29 cellular contexts compared by ENCODE assay signal in the genomic region with DNA sequence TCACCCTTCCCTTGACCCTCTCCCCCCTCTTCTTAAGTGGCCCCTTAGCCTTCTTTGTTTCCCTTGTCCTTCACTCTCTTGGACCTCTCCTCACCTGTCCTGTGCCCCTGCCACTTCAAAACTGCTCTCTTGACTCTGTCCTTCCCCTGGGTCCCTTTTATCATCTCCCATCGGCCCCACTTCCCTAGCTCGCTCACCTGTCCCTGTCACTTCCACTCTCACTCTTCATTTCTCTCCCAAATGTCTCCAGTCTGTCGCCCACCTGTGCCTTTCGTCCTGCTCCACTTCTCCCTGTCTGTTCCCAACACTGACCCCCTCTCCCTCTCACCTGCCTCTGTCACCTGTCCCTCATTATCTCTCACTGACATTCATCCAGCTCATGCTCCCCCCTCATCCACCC. TPM values are rescaled to one million over a fixed set of nuclear protein-coding genes. Genes with fewer than 3 reads are reported as not detected.
DNase-seq lines count a peak whose midpoint lies in the region; ATAC-seq, FAIRE-seq and TF ChIP-seq lines count a peak whose summit lies in the region.
"Had no signal": no experiment of that assay in that cellular context is flagged by ENCODE, and none has a peak within 500 bp of the region (broad histone marks: within the 10 kb centered on the region; RNA-seq: fewer than 3 reads in every experiment).

No MANE protein-coding gene starts in this region.

- WGBS in neuronal stem cell (ENCODE audit: extremely low coverage in 2 of 2, insufficient read length in 2 of 2, insufficient replicate concordance in 1 of 2), 2 donors, result no CpG with 5 or more reads among the region's 4 CpGs

- H3K4me3 Mint-ChIP-seq in activated naive CD8-positive, alpha-beta T cell treated with anti-CD3 and anti-CD28 coated beads, Interleukin-2, amount 10 ng/mL, durations not matched to agents 7 days and 5 days, result peak overlapping the region; percentile 6
- H3K4me3 Mint-ChIP-seq in activated naive CD8-positive, alpha-beta T cell treated with anti-CD3 and anti-CD28 coated beads, Interleukin-2, amount 50 U/mL, for 24 hours, result no peak overlapping the region
- no peak overlapping the region for H3K4me3 Mint-ChIP-seq in T-helper 17 cell
- H3K4me3 Mint-ChIP-seq: activated CD4-positive, alpha-beta memory T cell treated with anti-CD3 and anti-CD28 coated beads for 36 hours; activated naive CD8-positive, alpha-beta T cell; endodermal cell; memory B cell; neural progenitor cell had no signal

- H2AK5ac ChIP-seq in neuronal stem cell (ENCODE audit: low read depth, low read length), result no peak overlapping the region

- H2BK12ac ChIP-seq in neuronal stem cell (ENCODE audit: low read length), result no peak overlapping the region

- no peak overlapping the region for H2BK5ac ChIP-seq in neuronal stem cell (ENCODE audit: low read length)

- H3K36me3 ChIP-seq in neuronal stem cell (replicated peaks in 1 of 2; ENCODE audit: control insufficient read depth in 2 of 2, insufficient read depth in 2 of 2, low read length in 2 of 2), result no peaks in the 10 kb centered on the region
- H3K36me3 ChIP-seq: ascending aorta, BLaER1, left lung, neural progenitor cell, tibial artery had no signal

- H3K4ac ChIP-seq in neuronal stem cell (ENCODE audit: low read length), result no peak overlapping the region

- H3K4me1 ChIP-seq in neuronal stem cell (ENCODE audit: control insufficient read depth in 2 of 2, insufficient read depth in 1 of 2, low read depth in 1 of 2, low read length in 2 of 2), result no peaks in the 10 kb centered on the region
- H3K4me1 ChIP-seq: ascending aorta, left lung, neural progenitor cell, tibial artery had no signal

- H3K9me3 Mint-ChIP-seq in activated naive CD8-positive, alpha-beta T cell treated with anti-CD3 and anti-CD28 coated beads, Interleukin-2, amount 10 ng/mL, durations not matched to agents 7 days and 5 days, result no peaks in the 10 kb centered on the region
- H3K9me3 Mint-ChIP-seq in activated naive CD8-positive, alpha-beta T cell treated with anti-CD3 and anti-CD28 coated beads, Interleukin-2, amount 50 U/mL, for 24 hours, result no peaks in the 10 kb centered on the region
- H3K9me3 Mint-ChIP-seq: activated CD4-positive, alpha-beta memory T cell treated with anti-CD3 and anti-CD28 coated beads for 36 hours; endodermal cell; neural progenitor cell had no signal

- FAIRE-seq in GM12891 (lab: Jason Lieb, UNC), result no peak
- FAIRE-seq: GM12892 had no signal

- POLR2A ChIA-PET in activated naive CD8-positive, alpha-beta T cell treated with anti-CD3 and anti-CD28 coated beads, Interleukin-2, amount 10 ng/mL, durations not matched to agents 7 days and 5 days (lab: Charles Lee), result interaction anchor here (0.6 to 2.1 kb wide), 2 partner anchors 14 to 45 kb away, joined by 3 to 7 read pairs; no protein-coding TSS in a partner anchor

- no peak overlapping the region for H4K8ac ChIP-seq in neuronal stem cell (ENCODE audit: low read depth, low read length)

- H3K79me1 ChIP-seq in neuronal stem cell (ENCODE audit: low read depth, low read length), result no peaks in the 10 kb centered on the region

- no peak overlapping the region for H3K27ac ChIP-seq in neuronal stem cell (replicated peaks; ENCODE audit: low read length)
- H3K27ac ChIP-seq: ascending aorta, BLaER1, KMS-11, left lung, neural progenitor cell, tibial artery had no signal

- H3K36me3 Mint-ChIP-seq in activated naive CD8-positive, alpha-beta T cell treated with anti-CD3 and anti-CD28 coated beads, Interleukin-2, amount 10 ng/mL, durations not matched to agents 7 days and 5 days, result peaks cover 5% of the 10 kb centered on the region
- H3K36me3 Mint-ChIP-seq in activated naive CD8-positive, alpha-beta T cell treated with anti-CD3 and anti-CD28 coated beads, Interleukin-2, amount 50 U/mL, for 24 hours (ENCODE audit: low read depth), result no peaks in the 10 kb centered on the region
- H3K36me3 Mint-ChIP-seq in T-helper 17 cell (ENCODE audit: low read depth), result no peaks in the 10 kb centered on the region
- H3K36me3 Mint-ChIP-seq: activated CD4-positive, alpha-beta memory T cell treated with anti-CD3 and anti-CD28 coated beads for 36 hours; activated naive CD8-positive, alpha-beta T cell; neural progenitor cell had no signal

- H2BK15ac ChIP-seq in neuronal stem cell (ENCODE audit: low read length), result no peak overlapping the region

- peaks cover 41% of the 10 kb centered on the region for H3K4me1 Mint-ChIP-seq in activated naive CD8-positive, alpha-beta T cell treated with anti-CD3 and anti-CD28 coated beads, Interleukin-2, amount 10 ng/mL, durations not matched to agents 7 days and 5 days
- peaks cover 19% of the 10 kb centered on the region for H3K4me1 Mint-ChIP-seq in activated naive CD8-positive, alpha-beta T cell treated with anti-CD3 and anti-CD28 coated beads, Interleukin-2, amount 50 U/mL, for 24 hours
- peaks cover 24% of the 10 kb centered on the region for H3K4me1 Mint-ChIP-seq in T-helper 17 cell
- H3K4me1 Mint-ChIP-seq: endodermal cell, neural progenitor cell had no signal

- H2AFZ ChIP-seq in neuronal stem cell (ENCODE audit: low read length), result no peak overlapping the region
- H2AFZ ChIP-seq: neural progenitor cell had no signal

- no peak overlapping the region for H4K91ac ChIP-seq in neuronal stem cell (ENCODE audit: low read depth, low read length, poor library complexity)

- peaks cover 9% of the 10 kb centered on the region for H3K27me3 Mint-ChIP-seq in activated naive CD8-positive, alpha-beta T cell treated with anti-CD3 and anti-CD28 coated beads, Interleukin-2, amount 10 ng/mL, durations not matched to agents 7 days and 5 days
- H3K27me3 Mint-ChIP-seq in activated naive CD8-positive, alpha-beta T cell treated with anti-CD3 and anti-CD28 coated beads, Interleukin-2, amount 50 U/mL, for 24 hours, result peaks cover 1% of the 10 kb centered on the region
- H3K27me3 Mint-ChIP-seq in T-helper 17 cell, result peaks cover 11% of the 10 kb centered on the region
- H3K27me3 Mint-ChIP-seq: activated CD4-positive, alpha-beta memory T cell treated with anti-CD3 and anti-CD28 coated beads for 36 hours had no signal

- H3K14ac ChIP-seq in neuronal stem cell (ENCODE audit: low read length), result no peak overlapping the region

- no peak for TF ChIP-seq POLR2A in GM12891 (IDR thresholded peaks at IDR 0.05; ENCODE audit: low read depth, low read length)

- peak overlapping the region; percentile 40 for H3K9ac ChIP-seq in neuronal stem cell (ENCODE audit: low read depth, low read length, poor library complexity)
- H3K9ac ChIP-seq: BLaER1, KMS-11, neural progenitor cell had no signal

- H3K4me2 ChIP-seq in neuronal stem cell (ENCODE audit: insufficient read depth, low read length, poor library complexity, severe bottlenecking), result no peak overlapping the region
- H3K4me2 ChIP-seq: BLaER1, neural progenitor cell had no signal

- no peak overlapping the region for H2BK120ac ChIP-seq in neuronal stem cell (ENCODE audit: low read depth, low read length)

- H3K23ac ChIP-seq in neuronal stem cell (ENCODE audit: low read depth, low read length, poor library complexity), result peak overlapping the region; percentile 75

- no peaks in the 10 kb centered on the region for H3K9me3 ChIP-seq in T-helper 17 cell (ENCODE audit: control insufficient read depth, low read length, poor library complexity, severe bottlenecking)
- H3K9me3 ChIP-seq in neuronal stem cell (replicated peaks in 1 of 2; ENCODE audit: control insufficient read depth in 2 of 2, insufficient read depth in 1 of 2, low read depth in 1 of 2, low read length in 2 of 2), result no peaks in the 10 kb centered on the region
- H3K9me3 ChIP-seq: ascending aorta, BLaER1, left lung, tibial artery had no signal

- H3K27me3 ChIP-seq in neuronal stem cell (ENCODE audit: control insufficient read depth in 3 of 3, insufficient read depth in 3 of 3, low read depth in 1 of 3, low read length in 3 of 3), result peaks cover 0 to 50% (median 4%) of the 10 kb centered on the region in 3 experiments
- H3K27me3 ChIP-seq: ascending aorta, BLaER1 had no signal

- peak overlapping the region; percentile 68 for H3K27ac Mint-ChIP-seq in activated naive CD8-positive, alpha-beta T cell treated with anti-CD3 and anti-CD28 coated beads, Interleukin-2, amount 10 ng/mL, durations not matched to agents 7 days and 5 days
- H3K27ac Mint-ChIP-seq in activated naive CD8-positive, alpha-beta T cell treated with anti-CD3 and anti-CD28 coated beads, Interleukin-2, amount 50 U/mL, for 24 hours, result no peak overlapping the region
- peak overlapping the region; percentile 53 for H3K27ac Mint-ChIP-seq in T-helper 17 cell
- H3K27ac Mint-ChIP-seq: activated CD4-positive, alpha-beta memory T cell treated with anti-CD3 and anti-CD28 coated beads for 36 hours; activated naive CD8-positive, alpha-beta T cell; endodermal cell; memory B cell; neural progenitor cell had no signal

- peak overlapping the region in 1 of 2 donors; percentile 63 for H3K4me3 ChIP-seq in neuronal stem cell (ENCODE audit: low read length in 2 of 2)
- H3K4me3 ChIP-seq: ascending aorta, BLaER1, left lung, neural progenitor cell, tibial artery had no signal

- no peak for ATAC-seq in activated naive CD8-positive, alpha-beta T cell treated with anti-CD3 and anti-CD28 coated beads, Interleukin-2, amount 10 ng/mL, durations not matched to agents 7 days and 5 days (ENCODE audit: low read depth)
- no peak for ATAC-seq in activated naive CD8-positive, alpha-beta T cell treated with anti-CD3 and anti-CD28 coated beads, Interleukin-2, amount 50 U/mL, for 24 hours
- ATAC-seq in T-helper 17 cell, result no peak
- ATAC-seq in HG02759 (IDR thresholded peaks at IDR 0.05; ENCODE audit: unreplicated experiment), result no peak
- ATAC-seq: right cardiac atrium had no signal

- DNase-seq in activated naive CD8-positive, alpha-beta T cell treated with anti-CD3 and anti-CD28 coated beads, Interleukin-2, amount 10 ng/mL, durations not matched to agents 7 days and 5 days, result no peak
- DNase-seq in activated naive CD8-positive, alpha-beta T cell treated with anti-CD3 and anti-CD28 coated beads, Interleukin-2, amount 50 U/mL, for 24 hours, result no peak
- DNase-seq in T-helper 17 cell (no peak), neuronal stem cell (ENCODE audit: low spot score) (no peak), activated T-cell treated with anti-CD3 and anti-CD28 coated beads for 4 hours (no peak), GM12891 (ENCODE audit: insufficient read length, low spot score) (no peak)
- DNase-seq: activated CD4-positive, alpha-beta memory T cell treated with anti-CD3 and anti-CD28 coated beads for 36 hours; DMS53; endodermal cell; glutamatergic neuron; H7; left lung; MM.1S; NCI-H1694; NCI-H446 treated with DMSO at 0.1 percent for 48 hours; NCI-H774; right cardiac atrium; SW 1271 had no signal

- H3K18ac ChIP-seq in neuronal stem cell (ENCODE audit: low read length), result no peak overlapping the region

RNA-seq across cellular contexts. Expression of gene IFNL1, which starts 0.7 kb away (rescaled TPM):
- not detected for total RNA-seq in activated naive CD8-positive, alpha-beta T cell treated with anti-CD3 and anti-CD28 coated beads, Interleukin-2, amount 10 ng/mL, durations not matched to agents 7 days and 5 days
- total RNA-seq in T-helper 17 cell, result not detected
- not detected for polyA plus RNA-seq in neuronal stem cell (2013, experiment 1 of 2)
- polyA plus RNA-seq in neuronal stem cell (2013, experiment 2 of 2), result not detected
- not detected for polyA plus RNA-seq in GM12891 (2012; ENCODE audit: low read depth, missing spikeins)
- total RNA-seq: ascending aorta, endodermal cell, H7, left lung, right cardiac atrium, RPMI7951 had no signal
- polyA plus RNA-seq: esophagus, right cardiac atrium had no signal

RNA-seq across cellular contexts. Expression of gene LRFN1, which starts 23.8 kb away (rescaled TPM):
- 1 to 10 TPM; 9.2 to 9.4 TPM for total RNA-seq in activated naive CD8-positive, alpha-beta T cell treated with anti-CD3 and anti-CD28 coated beads, Interleukin-2, amount 10 ng/mL, durations not matched to agents 7 days and 5 days
- total RNA-seq in T-helper 17 cell, result 1 to 10 TPM; 2.2 to 3.7 TPM
- polyA plus RNA-seq in neuronal stem cell (2013, experiment 1 of 2), result 8.3 TPM
- polyA plus RNA-seq in neuronal stem cell (2013, experiment 2 of 2), result 7.4 TPM
- polyA plus RNA-seq in GM12891 (2012; ENCODE audit: low read depth, missing spikeins), result 0.60 TPM
- total RNA-seq: ascending aorta had no signal

RNA-seq across cellular contexts. Expression of gene IFNL2, which starts 28.7 kb away (rescaled TPM):
- not detected for total RNA-seq in activated naive CD8-positive, alpha-beta T cell treated with anti-CD3 and anti-CD28 coated beads, Interleukin-2, amount 10 ng/mL, durations not matched to agents 7 days and 5 days
- total RNA-seq in T-helper 17 cell, result not detected
- polyA plus RNA-seq in neuronal stem cell (2013, experiment 1 of 2), result not detected
- polyA plus RNA-seq in neuronal stem cell (2013, experiment 2 of 2), result not detected
- not detected for polyA plus RNA-seq in GM12891 (2012; ENCODE audit: low read depth, missing spikeins)
- total RNA-seq: activated CD4-positive, alpha-beta memory T cell treated with anti-CD3 and anti-CD28 coated beads for 36 hours; ascending aorta; endodermal cell; H7; left lung; right cardiac atrium; RPMI7951 had no signal
- polyA plus RNA-seq: esophagus, right cardiac atrium had no signal

RNA-seq across cellular contexts. Expression of gene GMFG, which starts 38.9 kb away (rescaled TPM):
- total RNA-seq in activated naive CD8-positive, alpha-beta T cell treated with anti-CD3 and anti-CD28 coated beads, Interleukin-2, amount 10 ng/mL, durations not matched to agents 7 days and 5 days, result 100 to 1,000 TPM; 428 to 433 TPM
- 100 to 1,000 TPM; 351 to 377 TPM for total RNA-seq in T-helper 17 cell
- 0.38 TPM for polyA plus RNA-seq in neuronal stem cell (2013, experiment 1 of 2)
- 0.42 TPM for polyA plus RNA-seq in neuronal stem cell (2013, experiment 2 of 2)
- 296 TPM for polyA plus RNA-seq in GM12891 (2012; ENCODE audit: low read depth, missing spikeins)
- total RNA-seq: endodermal cell, H7 had no signal

RNA-seq across cellular contexts. Expression of gene SAMD4B, which starts 45.3 kb away (rescaled TPM):
- total RNA-seq in activated naive CD8-positive, alpha-beta T cell treated with anti-CD3 and anti-CD28 coated beads, Interleukin-2, amount 10 ng/mL, durations not matched to agents 7 days and 5 days, result 10 to 100 TPM; 47.8 to 51.3 TPM
- total RNA-seq in T-helper 17 cell, result 10 to 100 TPM; 64.2 to 93.2 TPM
- polyA plus RNA-seq in neuronal stem cell (2013, experiment 1 of 2), result 135 TPM
- 135 TPM for polyA plus RNA-seq in neuronal stem cell (2013, experiment 2 of 2)
- 23.9 TPM for polyA plus RNA-seq in GM12891 (2012; ENCODE audit: low read depth, missing spikeins)
